In genomic region chr10:85646312-85646711, GRCh38 we compare ENCODE assay signal across 13 cellular contexts.
A peak's percentile ranks its signal among the peaks of the same experiment; 100 is the strongest.
DNase-seq lines count a peak whose midpoint lies in the region; ATAC-seq, FAIRE-seq and TF ChIP-seq lines count a peak whose summit lies in the region.
"Had no signal": no experiment of that assay in that cellular context is flagged by ENCODE, and none has a peak within 500 bp of the region (broad histone marks: within the 10 kb centered on the region; RNA-seq: fewer than 3 reads in every experiment).

No MANE protein-coding gene starts in this region.

- H3K9me3 Mint-ChIP-seq in activated naive CD4-positive, alpha-beta T cell treated with anti-CD3 and anti-CD28 coated beads, Interleukin-2, amount 10 ng/mL, durations not matched to agents 7 days and 5 days, result no peaks in the 10 kb centered on the region

- ATAC-seq in HG03135 (IDR thresholded peaks at IDR 0.05; ENCODE audit: unreplicated experiment), result no peak
- ATAC-seq: right cardiac atrium had no signal

- no peak for TF ChIP-seq CTCF in epithelial cell of proximal tubule (conservative IDR thresholded peaks at IDR 0.05; ENCODE audit: low read depth, low read length)

- FAIRE-seq in urothelium cell line (lab: Jason Lieb, UNC), result no peak

- no peaks in the 10 kb centered on the region for H3K36me3 Mint-ChIP-seq in activated naive CD4-positive, alpha-beta T cell treated with anti-CD3 and anti-CD28 coated beads, Interleukin-2, amount 10 ng/mL, durations not matched to agents 7 days and 5 days

- peak; percentile 12 for DNase-seq in NCI-H2107 treated with DMSO at 0.1 percent for 48 hours (lab: John Stamatoyannopoulos, UW; ENCODE audit: unreplicated experiment)
- DNase-seq in NCI-H2107 (lab: John Stamatoyannopoulos, UW), result no peak
- peak; percentile 68 for DNase-seq in NCI-H748 (lab: John Stamatoyannopoulos, UW; ENCODE audit: unreplicated experiment)
- DNase-seq in epithelial cell of proximal tubule (ENCODE audit: low read depth), result peak; percentile 74
- DNase-seq in urothelium cell line (ENCODE audit: low spot score), result peak; percentile 67
- DNase-seq in activated naive CD4-positive, alpha-beta T cell treated with anti-CD3 and anti-CD28 coated beads, Interleukin-2, amount 10 ng/mL, durations not matched to agents 7 days and 5 days, result no peak
- DNase-seq in EL, result no peak
- DNase-seq: activated CD4-positive, alpha-beta T cell treated with anti-CD3 and anti-CD28 coated beads for 1 hour; activated gamma-delta T cell treated with Interleukin-2 at 50 U/mL for 16 hours; cortex of kidney; GOT3; right cardiac atrium had no signal

- H3K27me3 Mint-ChIP-seq in activated naive CD4-positive, alpha-beta T cell treated with anti-CD3 and anti-CD28 coated beads, Interleukin-2, amount 10 ng/mL, durations not matched to agents 7 days and 5 days, result no peaks in the 10 kb centered on the region

- H3K4me1 Mint-ChIP-seq in activated naive CD4-positive, alpha-beta T cell treated with anti-CD3 and anti-CD28 coated beads, Interleukin-2, amount 10 ng/mL, durations not matched to agents 7 days and 5 days, result no peaks in the 10 kb centered on the region

- H3K4me3 Mint-ChIP-seq in activated naive CD4-positive, alpha-beta T cell treated with anti-CD3 and anti-CD28 coated beads, Interleukin-2, amount 10 ng/mL, durations not matched to agents 7 days and 5 days, result no peak overlapping the region

- H3K27ac Mint-ChIP-seq in activated naive CD4-positive, alpha-beta T cell treated with anti-CD3 and anti-CD28 coated beads, Interleukin-2, amount 10 ng/mL, durations not matched to agents 7 days and 5 days, result no peak overlapping the region

- CTCF ChIA-PET in activated naive CD4-positive, alpha-beta T cell treated with anti-CD3 and anti-CD28 coated beads, Interleukin-2, amount 10 ng/mL, durations not matched to agents 7 days and 5 days (lab: Charles Lee), result no interaction called here

- no peak overlapping the region for H3K4me3 ChIP-seq in epithelial cell of proximal tubule (ENCODE audit: low read depth, low read length)

Comparison
In these comparisons a context has a peak if more than half of its experiments do, and no peak if none do; other contexts are left out.
1. DNase-seq: peak in NCI-H2107 treated with DMSO at 0.1 percent for 48 hours (single experiment), NCI-H748 (single experiment), epithelial cell of proximal tubule (single experiment) and urothelium cell line (single experiment); none in NCI-H2107 (single experiment), activated naive CD4-positive, alpha-beta T cell treated with anti-CD3 and anti-CD28 coated beads, Interleukin-2, amount 10 ng/mL, durations not matched to agents 7 days and 5 days (single experiment) and EL (single experiment).